Comparison of ENCODE assay signal across 22 cellular contexts in genomic region chr15:73538123-73538522, GRCh38.
"Had no signal": no experiment of that assay in that cellular context is flagged by ENCODE, and none has a peak within 500 bp of the region (broad histone marks: within the 10 kb centered on the region; RNA-seq: fewer than 3 reads in every experiment).

No MANE protein-coding gene starts in this region.

- DNase-seq: dermis blood vessel endothelial cell; dorsolateral prefrontal cortex; effector CD4-positive, alpha-beta T cell; effector memory CD4-positive, alpha-beta T cell; foreskin keratinocyte; heart left ventricle; hypothalamus; immature natural killer cell; islet precursor cell; left cardiac atrium; left lung; left ventricle myocardium superior; lower lobe of right lung; mesenchymal stem cell; mucosa of descending colon; naive B cell had no signal

- H3K36me3 ChIP-seq: esophagus muscularis mucosa, heart left ventricle, left lung, lower lobe of right lung had no signal

- H3K27me3 ChIP-seq: dorsolateral prefrontal cortex, esophagus muscularis mucosa, gastroesophageal sphincter, heart left ventricle, hepatocyte, left lung had no signal

- H3K9me3 ChIP-seq: esophagus muscularis mucosa, gastroesophageal sphincter, heart left ventricle, left lung, lower lobe of right lung, mucosa of descending colon had no signal

- ATAC-seq: foreskin keratinocyte, gastroesophageal sphincter, heart left ventricle, left cardiac atrium, left ventricle myocardium superior, mucosa of descending colon had no signal

- H3K4me1 ChIP-seq: esophagus muscularis mucosa, gastroesophageal sphincter, heart left ventricle, lower lobe of right lung had no signal

- FAIRE-seq: colon, frontal cortex had no signal

- H3K79me2 ChIP-seq: hepatocyte had no signal

- H3K27ac ChIP-seq: coronary artery, dorsolateral prefrontal cortex, esophagus muscularis mucosa, foreskin keratinocyte, gastroesophageal sphincter, heart left ventricle, hepatocyte, lower lobe of right lung had no signal

- H3K4me2 ChIP-seq: hepatocyte had no signal

- H3K4me3 ChIP-seq: coronary artery, dorsolateral prefrontal cortex, esophagus muscularis mucosa, gastroesophageal sphincter, heart left ventricle, hepatocyte, left lung, lower lobe of right lung, mucosa of descending colon had no signal

- H2AFZ ChIP-seq: hepatocyte had no signal
